1 cellular context compared by ENCODE assay signal in genomic region chr4:128061566-128062536, GRCh38.
TF ChIP-seq lines count a peak whose summit lies in the region.

No MANE protein-coding gene starts in this region.

TF ChIP-seq in K562, 482 proteins besides CTCF, POLR2A, EP300 and RAD21 (continued from another document and continues in another):
- TF ChIP-seq CTCFL (IDR thresholded peaks at IDR 0.05; ENCODE audit: borderline replicate concordance, insufficient read depth, low read depth, low read length, poor library complexity, severe bottlenecking) (no peak), EGR1 (conservative IDR thresholded peaks at IDR 0.05) (peak; percentile 37), KDM4B (IDR thresholded peaks at IDR 0.05; ENCODE audit: borderline replicate concordance in 2 of 2, low read depth in 1 of 2) (no peak), MEF2D (tag; conservative IDR thresholded peaks at IDR 0.05; ENCODE audit: low read depth) (no peak), ZKSCAN3 (CRISPR knock-in tag; IDR thresholded peaks at IDR 0.05) (no peak), ZNF785 (CRISPR knock-in tag; IDR thresholded peaks at IDR 0.05) (no peak), MXD1 (CRISPR knock-in tag; IDR thresholded peaks at IDR 0.05; ENCODE audit: borderline replicate concordance, poor library complexity, severe bottlenecking) (no peak), ZBTB26 (CRISPR knock-in tag; IDR thresholded peaks at IDR 0.05) (no peak), TOE1 (IDR thresholded peaks at IDR 0.05; ENCODE audit: borderline replicate concordance) (no peak), TOE1 (CRISPR knock-in tag; IDR thresholded peaks at IDR 0.05; ENCODE audit: borderline replicate concordance, low read depth) (no peak), HMGXB4 (CRISPR knock-in tag; IDR thresholded peaks at IDR 0.05) (no peak), E4F1 (CRISPR knock-in tag; IDR thresholded peaks at IDR 0.05; ENCODE audit: borderline replicate concordance) (no peak), GABPA (tag; conservative IDR thresholded peaks at IDR 0.05; ENCODE audit: low read depth) (no peak), BCLAF1 (IDR thresholded peaks at IDR 0.05; ENCODE audit: borderline replicate concordance in 1 of 2, control insufficient read depth in 1 of 2, low read depth in 2 of 2, low read length in 1 of 2) (no peak), FOXP4 (CRISPR knock-in tag; IDR thresholded peaks at IDR 0.05; ENCODE audit: borderline replicate concordance) (no peak), TAF15 (IDR thresholded peaks at IDR 0.05; ENCODE audit: low read depth, low read length) (no peak), CEBPG (CRISPR knock-in tag; IDR thresholded peaks at IDR 0.05) (no peak), CEBPG (tag; conservative IDR thresholded peaks at IDR 0.05 in 1 of 2, IDR thresholded peaks at IDR 0.05 in 1 of 2) (no peak), CBX3 (IDR thresholded peaks at IDR 0.05; ENCODE audit: borderline replicate concordance in 1 of 2, low read length in 2 of 2) (no peak), CREB1 (IDR thresholded peaks at IDR 0.05) (peak; percentile 27; the same call in 1 of the 2 replicates), CREB1 (CRISPR knock-in tag; IDR thresholded peaks at IDR 0.05) (no peak), NR2C1 (IDR thresholded peaks at IDR 0.05) (no peak), NR2C1 (tag; IDR thresholded peaks at IDR 0.05) (no peak), E2F4 (CRISPR knock-in tag; IDR thresholded peaks at IDR 0.05; ENCODE audit: low read depth) (no peak), PTRF (tag; IDR thresholded peaks at IDR 0.05) (no peak), MBD1 (CRISPR knock-in tag; IDR thresholded peaks at IDR 0.05) (no peak), ZNF76 (CRISPR knock-in tag; IDR thresholded peaks at IDR 0.05; ENCODE audit: borderline replicate concordance) (no peak), SFPQ (IDR thresholded peaks at IDR 0.05; ENCODE audit: low read depth, low read length) (no peak), TSC22D4 (tag; IDR thresholded peaks at IDR 0.05) (no peak), PCBP2 (IDR thresholded peaks at IDR 0.05; ENCODE audit: low read depth, low read length, poor library complexity, severe bottlenecking) (no peak), ZNF217 (CRISPR knock-in tag; IDR thresholded peaks at IDR 0.05) (no peak), SP2 (IDR thresholded peaks at IDR 0.05; ENCODE audit: extremely low read depth, low read depth, low read length, poor library complexity, severe bottlenecking) (no peak), CREB5 (CRISPR knock-in tag; IDR thresholded peaks at IDR 0.05) (no peak), HCFC1 (IDR thresholded peaks at IDR 0.05; ENCODE audit: low read depth, low read length) (no peak), ZNF124 (CRISPR knock-in tag; IDR thresholded peaks at IDR 0.05) (no peak), MIER1 (IDR thresholded peaks at IDR 0.05; ENCODE audit: low read depth) (no peak), ZNF780A (CRISPR knock-in tag; IDR thresholded peaks at IDR 0.05) (no peak), BACH1 (tag; IDR thresholded peaks at IDR 0.05) (no peak), DIDO1 (tag; IDR thresholded peaks at IDR 0.05; ENCODE audit: low read depth) (no peak), ETV5 (CRISPR knock-in tag; IDR thresholded peaks at IDR 0.05; ENCODE audit: low read depth) (no peak), SIX5 (IDR thresholded peaks at IDR 0.05; ENCODE audit: borderline replicate concordance in 1 of 2, insufficient read depth in 1 of 2, low read depth in 1 of 2, low read length in 2 of 2) (no peak)
